Comparison of ENCODE assay signal across 8 cellular contexts in the genomic region with DNA sequence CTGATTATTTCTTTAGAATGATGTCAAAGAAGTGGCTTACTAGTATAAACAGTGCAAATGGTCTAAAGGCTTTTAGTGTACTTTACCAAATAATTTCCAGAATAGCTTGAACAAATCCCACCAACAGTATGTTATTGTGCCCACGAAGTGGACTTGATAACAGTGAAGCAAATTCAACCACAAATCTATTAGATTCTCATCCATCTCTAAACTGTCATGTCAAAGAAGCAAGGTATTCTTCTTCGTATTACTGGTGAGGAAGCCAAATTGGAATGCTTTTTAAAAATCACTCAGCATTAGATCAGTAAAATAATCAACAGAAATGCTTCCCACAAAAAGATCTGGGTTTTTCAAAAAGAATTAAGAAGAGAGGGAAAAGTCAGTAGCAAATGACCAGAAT.
"Had no signal": no experiment of that assay in that cellular context is flagged by ENCODE, and none has a peak within 500 bp of the region (broad histone marks: within the 10 kb centered on the region; RNA-seq: fewer than 3 reads in every experiment).

No MANE protein-coding gene starts in this region.

- ATAC-seq: GM12878 had no signal

- H3K4me3 ChIP-seq: GM12878 had no signal

- FAIRE-seq: G401.6, GM12878, GM12891, GM12892, GM18507, GM19239 had no signal

- DNase-seq: GDM1, GF-D8 had no signal
